ENCODE assay signal across 1 cellular context in the genomic region with DNA sequence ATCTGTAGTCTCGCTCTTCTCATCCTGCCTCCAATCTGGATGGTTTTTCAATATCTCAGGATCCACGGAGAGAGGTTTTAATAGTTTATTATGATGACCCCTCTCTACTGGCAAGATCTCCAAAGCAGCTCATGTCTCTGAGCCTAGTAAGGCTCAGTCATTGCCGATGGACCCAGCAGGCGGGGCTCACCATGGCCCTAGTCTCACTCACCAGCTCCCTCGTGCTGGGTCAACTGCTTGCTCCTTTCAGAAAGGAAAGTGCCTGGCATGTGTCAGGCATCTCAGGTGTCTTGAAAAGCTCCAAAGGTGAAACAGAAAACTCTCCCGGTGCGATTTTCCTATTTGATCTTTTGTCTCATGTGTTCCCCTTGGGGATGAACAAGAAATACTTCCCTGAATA.
TF ChIP-seq lines count a peak whose summit lies in the region.

No MANE protein-coding gene starts in this region.

TF ChIP-seq in GM23338, 12 proteins besides CTCF, POLR2A, EP300 and RAD21 (continued from another document):
- TF ChIP-seq, protein P1, sequence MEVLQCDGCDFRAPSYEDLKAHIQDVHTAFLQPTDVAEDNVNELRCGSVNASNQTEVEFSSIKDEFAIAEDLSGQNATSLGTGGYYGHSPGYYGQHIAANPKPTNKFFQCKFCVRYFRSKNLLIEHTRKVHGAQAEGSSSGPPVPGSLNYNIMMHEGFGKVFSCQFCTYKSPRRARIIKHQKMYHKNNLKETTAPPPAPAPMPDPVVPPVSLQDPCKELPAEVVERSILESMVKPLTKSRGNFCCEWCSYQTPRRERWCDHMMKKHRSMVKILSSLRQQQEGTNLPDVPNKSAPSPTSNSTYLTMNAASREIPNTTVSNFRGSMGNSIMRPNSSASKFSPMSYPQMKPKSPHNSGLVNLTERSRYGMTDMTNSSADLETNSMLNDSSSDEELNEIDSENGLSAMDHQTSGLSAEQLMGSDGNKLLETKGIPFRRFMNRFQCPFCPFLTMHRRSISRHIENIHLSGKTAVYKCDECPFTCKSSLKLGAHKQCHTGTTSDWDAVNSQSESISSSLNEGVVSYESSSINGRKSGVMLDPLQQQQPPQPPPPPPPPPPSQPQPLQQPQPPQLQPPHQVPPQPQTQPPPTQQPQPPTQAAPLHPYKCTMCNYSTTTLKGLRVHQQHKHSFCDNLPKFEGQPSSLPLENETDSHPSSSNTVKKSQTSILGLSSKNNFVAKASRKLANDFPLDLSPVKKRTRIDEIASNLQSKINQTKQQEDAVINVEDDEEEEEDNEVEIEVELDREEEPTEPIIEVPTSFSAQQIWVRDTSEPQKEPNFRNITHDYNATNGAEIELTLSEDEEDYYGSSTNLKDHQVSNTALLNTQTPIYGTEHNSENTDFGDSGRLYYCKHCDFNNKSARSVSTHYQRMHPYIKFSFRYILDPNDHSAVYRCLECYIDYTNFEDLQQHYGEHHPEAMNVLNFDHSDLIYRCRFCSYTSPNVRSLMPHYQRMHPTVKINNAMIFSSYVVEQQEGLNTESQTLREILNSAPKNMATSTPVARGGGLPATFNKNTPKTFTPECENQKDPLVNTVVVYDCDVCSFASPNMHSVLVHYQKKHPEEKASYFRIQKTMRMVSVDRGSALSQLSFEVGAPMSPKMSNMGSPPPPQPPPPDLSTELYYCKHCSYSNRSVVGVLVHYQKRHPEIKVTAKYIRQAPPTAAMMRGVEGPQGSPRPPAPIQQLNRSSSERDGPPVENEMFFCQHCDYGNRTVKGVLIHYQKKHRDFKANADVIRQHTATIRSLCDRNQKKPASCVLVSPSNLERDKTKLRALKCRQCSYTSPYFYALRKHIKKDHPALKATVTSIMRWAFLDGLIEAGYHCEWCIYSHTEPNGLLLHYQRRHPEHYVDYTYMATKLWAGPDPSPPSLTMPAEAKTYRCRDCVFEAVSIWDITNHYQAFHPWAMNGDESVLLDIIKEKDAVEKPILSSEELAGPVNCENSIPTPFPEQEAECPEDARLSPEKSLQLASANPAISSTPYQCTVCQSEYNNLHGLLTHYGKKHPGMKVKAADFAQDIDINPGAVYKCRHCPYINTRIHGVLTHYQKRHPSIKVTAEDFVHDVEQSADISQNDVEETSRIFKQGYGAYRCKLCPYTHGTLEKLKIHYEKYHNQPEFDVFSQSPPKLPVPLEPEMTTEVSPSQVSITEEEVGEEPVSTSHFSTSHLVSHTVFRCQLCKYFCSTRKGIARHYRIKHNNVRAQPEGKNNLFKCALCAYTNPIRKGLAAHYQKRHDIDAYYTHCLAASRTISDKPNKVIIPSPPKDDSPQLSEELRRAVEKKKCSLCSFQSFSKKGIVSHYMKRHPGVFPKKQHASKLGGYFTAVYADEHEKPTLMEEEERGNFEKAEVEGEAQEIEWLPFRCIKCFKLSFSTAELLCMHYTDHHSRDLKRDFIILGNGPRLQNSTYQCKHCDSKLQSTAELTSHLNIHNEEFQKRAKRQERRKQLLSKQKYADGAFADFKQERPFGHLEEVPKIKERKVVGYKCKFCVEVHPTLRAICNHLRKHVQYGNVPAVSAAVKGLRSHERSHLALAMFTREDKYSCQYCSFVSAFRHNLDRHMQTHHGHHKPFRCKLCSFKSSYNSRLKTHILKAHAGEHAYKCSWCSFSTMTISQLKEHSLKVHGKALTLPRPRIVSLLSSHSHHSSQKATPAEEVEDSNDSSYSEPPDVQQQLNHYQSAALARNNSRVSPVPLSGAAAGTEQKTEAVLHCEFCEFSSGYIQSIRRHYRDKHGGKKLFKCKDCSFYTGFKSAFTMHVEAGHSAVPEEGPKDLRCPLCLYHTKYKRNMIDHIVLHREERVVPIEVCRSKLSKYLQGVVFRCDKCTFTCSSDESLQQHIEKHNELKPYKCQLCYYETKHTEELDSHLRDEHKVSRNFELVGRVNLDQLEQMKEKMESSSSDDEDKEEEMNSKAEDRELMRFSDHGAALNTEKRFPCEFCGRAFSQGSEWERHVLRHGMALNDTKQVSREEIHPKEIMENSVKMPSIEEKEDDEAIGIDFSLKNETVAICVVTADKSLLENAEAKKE (CRISPR knock-in tag; IDR thresholded peaks at IDR 0.05) = no peak
- no peak for TF ChIP-seq STAT1 (IDR thresholded peaks at IDR 0.05; ENCODE audit: unreplicated experiment)
- no peak for TF ChIP-seq POLR2AphosphoS5 (IDR thresholded peaks at IDR 0.05; ENCODE audit: low read depth)
- TF ChIP-seq, protein P2, sequence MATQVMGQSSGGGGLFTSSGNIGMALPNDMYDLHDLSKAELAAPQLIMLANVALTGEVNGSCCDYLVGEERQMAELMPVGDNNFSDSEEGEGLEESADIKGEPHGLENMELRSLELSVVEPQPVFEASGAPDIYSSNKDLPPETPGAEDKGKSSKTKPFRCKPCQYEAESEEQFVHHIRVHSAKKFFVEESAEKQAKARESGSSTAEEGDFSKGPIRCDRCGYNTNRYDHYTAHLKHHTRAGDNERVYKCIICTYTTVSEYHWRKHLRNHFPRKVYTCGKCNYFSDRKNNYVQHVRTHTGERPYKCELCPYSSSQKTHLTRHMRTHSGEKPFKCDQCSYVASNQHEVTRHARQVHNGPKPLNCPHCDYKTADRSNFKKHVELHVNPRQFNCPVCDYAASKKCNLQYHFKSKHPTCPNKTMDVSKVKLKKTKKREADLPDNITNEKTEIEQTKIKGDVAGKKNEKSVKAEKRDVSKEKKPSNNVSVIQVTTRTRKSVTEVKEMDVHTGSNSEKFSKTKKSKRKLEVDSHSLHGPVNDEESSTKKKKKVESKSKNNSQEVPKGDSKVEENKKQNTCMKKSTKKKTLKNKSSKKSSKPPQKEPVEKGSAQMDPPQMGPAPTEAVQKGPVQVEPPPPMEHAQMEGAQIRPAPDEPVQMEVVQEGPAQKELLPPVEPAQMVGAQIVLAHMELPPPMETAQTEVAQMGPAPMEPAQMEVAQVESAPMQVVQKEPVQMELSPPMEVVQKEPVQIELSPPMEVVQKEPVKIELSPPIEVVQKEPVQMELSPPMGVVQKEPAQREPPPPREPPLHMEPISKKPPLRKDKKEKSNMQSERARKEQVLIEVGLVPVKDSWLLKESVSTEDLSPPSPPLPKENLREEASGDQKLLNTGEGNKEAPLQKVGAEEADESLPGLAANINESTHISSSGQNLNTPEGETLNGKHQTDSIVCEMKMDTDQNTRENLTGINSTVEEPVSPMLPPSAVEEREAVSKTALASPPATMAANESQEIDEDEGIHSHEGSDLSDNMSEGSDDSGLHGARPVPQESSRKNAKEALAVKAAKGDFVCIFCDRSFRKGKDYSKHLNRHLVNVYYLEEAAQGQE (IDR thresholded peaks at IDR 0.05; ENCODE audit: unreplicated experiment) = no peak
- no peak for TF ChIP-seq ZNF331 (CRISPR knock-in tag; IDR thresholded peaks at IDR 0.05; ENCODE audit: low read depth)
